ENCODE assay signal across 1 cellular context in genomic region chr5:7856855-7857254, GRCh38.
TF ChIP-seq lines count a peak whose summit lies in the region.

No MANE protein-coding gene starts in this region.

TF ChIP-seq in H1, 55 proteins besides CTCF, POLR2A, EP300 and RAD21 (continued from another document):
- no peak for TF ChIP-seq ATF2 (IDR thresholded peaks at IDR 0.05; ENCODE audit: low read length)
- TF ChIP-seq TAF1 (IDR thresholded peaks at IDR 0.05; ENCODE audit: low read depth, low read length), result no peak
- TF ChIP-seq SP2 (IDR thresholded peaks at IDR 0.05; ENCODE audit: low read length), result no peak
- no peak for TF ChIP-seq TEAD4 (IDR thresholded peaks at IDR 0.05; ENCODE audit: low read depth, low read length)
- TF ChIP-seq E2F6 (IDR thresholded peaks at IDR 0.05), result no peak
- no peak for TF ChIP-seq RBBP5 (IDR thresholded peaks at IDR 0.05; ENCODE audit: borderline replicate concordance, low read depth, low read length)
- TF ChIP-seq CHD7 (IDR thresholded peaks at IDR 0.05; ENCODE audit: insufficient replicate concordance, low read length), result no peak
- TF ChIP-seq BCL11A (IDR thresholded peaks at IDR 0.05; ENCODE audit: low read depth in 2 of 2, low read length in 2 of 2), result no peak
- no peak for TF ChIP-seq USF2 (IDR thresholded peaks at IDR 0.05; ENCODE audit: low read length)
- TF ChIP-seq JUN (IDR thresholded peaks at IDR 0.05; ENCODE audit: low read depth, low read length), result no peak
- TF ChIP-seq SIN3A (conservative IDR thresholded peaks at IDR 0.05 in 1 of 2, IDR thresholded peaks at IDR 0.05 in 1 of 2; ENCODE audit: low read depth in 1 of 2, low read length in 2 of 2), result no peak
- TF ChIP-seq SRF (IDR thresholded peaks at IDR 0.05; ENCODE audit: low read depth, low read length), result no peak
- no peak for TF ChIP-seq MAFK (IDR thresholded peaks at IDR 0.05; ENCODE audit: low read depth, low read length)
- TF ChIP-seq CREB1 (IDR thresholded peaks at IDR 0.05), result no peak
- TF ChIP-seq ATF3 (IDR thresholded peaks at IDR 0.05; ENCODE audit: insufficient read depth, low read depth, low read length), result no peak
- TF ChIP-seq BRCA1 (IDR thresholded peaks at IDR 0.05; ENCODE audit: low read depth, low read length), result no peak
TF ChIP-seq in H1: peak in this region for 0.
